ENCODE assay signal across 13 cellular contexts in the genomic region with DNA sequence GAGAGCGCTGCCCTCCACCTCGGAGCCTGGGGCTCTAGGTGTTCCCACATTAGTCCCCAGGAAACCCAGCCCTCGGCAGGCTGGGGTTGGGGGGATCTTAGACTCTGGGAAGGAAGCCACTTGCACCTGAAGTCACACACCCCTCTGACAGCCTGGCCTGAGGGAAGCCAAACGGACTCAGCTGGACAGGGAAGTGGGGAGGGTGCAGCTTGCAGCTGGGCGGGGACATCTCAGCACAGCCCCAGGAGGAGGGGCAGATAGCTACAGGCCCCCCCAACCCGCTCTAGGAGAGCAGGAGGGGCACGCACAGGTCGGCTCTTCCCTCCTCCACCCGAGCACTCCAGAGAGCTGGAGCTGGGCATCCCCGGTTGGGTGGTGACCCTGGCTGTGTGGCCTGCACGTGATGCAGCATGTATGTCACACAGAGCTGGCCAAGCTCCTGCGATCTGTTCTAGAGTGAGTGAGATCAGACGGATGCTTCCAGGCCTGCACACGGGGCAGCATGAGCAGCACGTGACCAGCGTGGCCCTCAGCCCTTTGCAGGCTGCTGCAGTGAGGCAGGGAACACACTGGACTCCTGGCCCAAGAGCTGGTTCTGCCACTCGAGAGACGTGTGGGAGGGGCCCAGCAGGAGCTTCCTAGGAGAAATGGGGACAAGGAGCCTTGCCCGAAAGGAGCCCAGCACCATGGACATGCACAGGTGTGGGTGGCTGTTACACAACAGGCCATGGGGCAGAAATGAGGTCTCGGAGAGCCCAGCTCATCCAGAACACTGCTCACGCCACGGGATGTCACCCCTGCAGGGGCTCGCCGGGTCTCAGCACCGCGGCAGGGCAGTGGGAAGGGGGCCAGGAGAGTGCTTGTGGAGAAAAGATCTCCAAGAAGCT. TPM values are rescaled to one million over a fixed set of nuclear protein-coding genes. Genes with fewer than 3 reads are reported as not detected.
A peak's percentile ranks its signal among the peaks of the same experiment; 100 is the strongest.
DNase-seq lines count a peak whose midpoint lies in the region; ATAC-seq and TF ChIP-seq lines count a peak whose summit lies in the region.
"Had no signal": no experiment of that assay in that cellular context is flagged by ENCODE, and none has a peak within 500 bp of the region (broad histone marks: within the 10 kb centered on the region; RNA-seq: fewer than 3 reads in every experiment).

No MANE protein-coding gene starts in this region.

- ATAC-seq in HG03139 (IDR thresholded peaks at IDR 0.05; ENCODE audit: unreplicated experiment): no peak

- H3K9me3 Mint-ChIP-seq in nephron (no peaks in the 10 kb centered on the region), progenitor cell of endocrine pancreas (ENCODE audit: low read depth) (no peaks in the 10 kb centered on the region)
- H3K9me3 Mint-ChIP-seq: activated CD4-positive, alpha-beta T cell treated with anti-CD3 and anti-CD28 coated beads, Interleukin-2, amount 10 ng/mL, durations not matched to agents 24 days and 14 days; activated T-helper 2 cell treated with anti-CD3 and anti-CD28 coated beads, Interferon-gamma antibody, Interleukin-2, Interleukin-4, amounts not matched to agents 10 μg/mL and 5 μg/mL and 100 μg/mL, durations not matched to agents 14 hours and 24 hours and 36 hours; immature natural killer cell had no signal

- DNase-seq in cardiac septum (ENCODE audit: low spot score) (peak; percentile 92), vagina (ENCODE audit: extremely low spot score in 2 of 2) (no peak), HuH-7.5 (ENCODE audit: low spot score) (no peak), progenitor cell of endocrine pancreas (ENCODE audit: low spot score, unreplicated experiment) (no peak)
- DNase-seq: activated CD4-positive, alpha-beta T cell treated with anti-CD3 and anti-CD28 coated beads, Interleukin-2, amount 10 ng/mL, durations not matched to agents 24 days and 14 days; immature natural killer cell; NCI-H2171 treated with DMSO at 0.1 percent for 48 hours had no signal

- H3K36me3 Mint-ChIP-seq in nephron (ENCODE audit: low read depth): peaks cover 17% of the 10 kb centered on the region
- peaks cover 8% of the 10 kb centered on the region for H3K36me3 Mint-ChIP-seq in progenitor cell of endocrine pancreas (ENCODE audit: insufficient read depth)

- H3K27me3 Mint-ChIP-seq in nephron (ENCODE audit: low read depth) (no peaks in the 10 kb centered on the region), progenitor cell of endocrine pancreas (peaks cover 3% of the 10 kb centered on the region)
- H3K27me3 Mint-ChIP-seq: activated CD4-positive, alpha-beta T cell treated with anti-CD3 and anti-CD28 coated beads, Interleukin-2, amount 10 ng/mL, durations not matched to agents 24 days and 14 days had no signal

- H3K4me1 Mint-ChIP-seq in nephron (peaks cover 28% of the 10 kb centered on the region), progenitor cell of endocrine pancreas (ENCODE audit: low read depth) (no peaks in the 10 kb centered on the region)
- H3K4me1 Mint-ChIP-seq: activated CD4-positive, alpha-beta T cell treated with anti-CD3 and anti-CD28 coated beads, Interleukin-2, amount 10 ng/mL, durations not matched to agents 24 days and 14 days had no signal

- no peaks in the 10 kb centered on the region for H3K9me3 ChIP-seq in vagina
- H3K9me3 ChIP-seq: breast epithelium had no signal

- no peak for TF ChIP-seq POLR2A in vagina (IDR thresholded peaks at IDR 0.05)

- H3K4me3 Mint-ChIP-seq in nephron (no peak overlapping the region), progenitor cell of endocrine pancreas (ENCODE audit: low read depth) (no peak overlapping the region)
- H3K4me3 Mint-ChIP-seq: activated CD4-positive, alpha-beta T cell treated with anti-CD3 and anti-CD28 coated beads, Interleukin-2, amount 10 ng/mL, durations not matched to agents 24 days and 14 days; immature natural killer cell had no signal

- peak overlapping the region in 2 of 3 experiments; percentile 10 to 87 for H3K27ac Mint-ChIP-seq in nephron
- H3K27ac Mint-ChIP-seq in progenitor cell of endocrine pancreas: no peak overlapping the region
- H3K27ac Mint-ChIP-seq: activated CD4-positive, alpha-beta T cell treated with anti-CD3 and anti-CD28 coated beads, Interleukin-2, amount 10 ng/mL, durations not matched to agents 24 days and 14 days; activated T-helper 2 cell treated with anti-CD3 and anti-CD28 coated beads, Interferon-gamma antibody, Interleukin-2, Interleukin-4, amounts not matched to agents 10 μg/mL and 5 μg/mL and 100 μg/mL, durations not matched to agents 14 hours and 24 hours and 36 hours; immature natural killer cell had no signal

- intact Hi-C loops in cardiac septum (cut with DNase I) (loop anchor here (2.0 to 5.0 kb wide), 2 partner anchors 14 to 40 kb away; no protein-coding TSS in a partner anchor), vagina (cut with DNase I) (no loop called here)

- H3K36me3 ChIP-seq in vagina: no peaks in the 10 kb centered on the region
- H3K36me3 ChIP-seq: breast epithelium had no signal

- no peaks in the 10 kb centered on the region for H3K27me3 ChIP-seq in vagina
- H3K27me3 ChIP-seq: breast epithelium had no signal

- H3K4me3 ChIP-seq in vagina: no peak overlapping the region
- H3K4me3 ChIP-seq: breast epithelium had no signal

- no peak for TF ChIP-seq CTCF in nephron (IDR thresholded peaks at IDR 0.05; ENCODE audit: unreplicated experiment in 3 of 3)
- TF ChIP-seq CTCF in vagina (IDR thresholded peaks at IDR 0.05): no peak
- no peak for TF ChIP-seq CTCF in progenitor cell of endocrine pancreas (IDR thresholded peaks at IDR 0.05; ENCODE audit: unreplicated experiment)

- peak overlapping the region; percentile 69 for H3K27ac ChIP-seq in angular gyrus (ENCODE audit: low read depth, low read length)
- peak overlapping the region; percentile 68 for H3K27ac ChIP-seq in vagina

- H3K4me1 ChIP-seq in vagina: peaks cover 27% of the 10 kb centered on the region
- H3K4me1 ChIP-seq: breast epithelium had no signal

RNA-seq across cellular contexts. Expression of gene KIFC3, which starts 15.4 kb away (rescaled TPM):
- total RNA-seq in cardiac septum (70.1 TPM), vagina (36.8 TPM), progenitor cell of endocrine pancreas (27.6 and 34.5 TPM in 2 replicates)
- total RNA-seq: T-helper 1 cell treated with Interleukin-12 subunit alpha and Interleukin-12 subunit beta and Interleukin-4 antibody, amounts not matched to agents 30 ng/mL and 1 ng/mL, for 36 hours had no signal

RNA-seq across cellular contexts. Expression of gene KATNB1, which starts 51.3 kb away (rescaled TPM):
- total RNA-seq in cardiac septum (8.9 TPM), vagina (23.6 TPM), progenitor cell of endocrine pancreas (32.0 and 34.8 TPM in 2 replicates)
